Comparison of ENCODE assay signal across 9 cellular contexts in genomic region chr19:8592231-8593009, GRCh38. TPM values are rescaled to one million over a fixed set of nuclear protein-coding genes. Genes with fewer than 3 reads are reported as not detected.
DNase-seq lines count a peak whose midpoint lies in the region; ATAC-seq, FAIRE-seq and TF ChIP-seq lines count a peak whose summit lies in the region.
"Had no signal": no experiment of that assay in that cellular context is flagged by ENCODE, and none has a peak within 500 bp of the region (broad histone marks: within the 10 kb centered on the region; RNA-seq: fewer than 3 reads in every experiment).

No MANE protein-coding gene starts in this region.

- peak overlapping the region; percentile 85 for H3K4me2 ChIP-seq in astrocyte (ENCODE audit: low read length)

- no peak for TF ChIP-seq CTCF in HEK293 (tag by site-specific recombination; IDR thresholded peaks at IDR 0.05)
- no peak for TF ChIP-seq CTCF in astrocyte (IDR thresholded peaks at IDR 0.05; ENCODE audit: insufficient read depth, low read depth, low read length)
- TF ChIP-seq CTCF in upper lobe of right lung (IDR thresholded peaks at IDR 0.05), result no peak

- peaks cover 16% of the 10 kb centered on the region for H4K20me1 ChIP-seq in astrocyte (ENCODE audit: insufficient read depth, low read length)

- H3K27me3 Mint-ChIP-seq in astrocyte (ENCODE audit: low read depth, unreplicated experiment), result peaks cover 6% of the 10 kb centered on the region

- no peak for TF ChIP-seq POLR2A in GM18505 (IDR thresholded peaks at IDR 0.05; ENCODE audit: borderline replicate concordance, extremely low read depth, insufficient read depth, insufficient read length)

- intact Hi-C loops in upper lobe of right lung (cut with DNase I), result no loop called here

- peak overlapping the region; percentile 74 for H3K4me3 Mint-ChIP-seq in astrocyte (ENCODE audit: unreplicated experiment)

- no peaks in the 10 kb centered on the region for H3K4me1 ChIP-seq in HEK293 (ENCODE audit: control insufficient read depth, insufficient read depth, low read length)
- peaks cover 12% of the 10 kb centered on the region for H3K4me1 ChIP-seq in astrocyte (ENCODE audit: insufficient read depth, low read length)
- peaks cover 14% of the 10 kb centered on the region for H3K4me1 ChIP-seq in upper lobe of right lung

- H3K9me3 Mint-ChIP-seq in astrocyte (ENCODE audit: unreplicated experiment), result peaks cover 5% of the 10 kb centered on the region

- H3K27me3 ChIP-seq in astrocyte (ENCODE audit: insufficient read depth, low read length) (no peaks in the 10 kb centered on the region), upper lobe of right lung (peaks cover 9% of the 10 kb centered on the region)

- peaks cover 2% of the 10 kb centered on the region for H3K4me1 Mint-ChIP-seq in astrocyte (ENCODE audit: low read depth, unreplicated experiment)

- no peaks in the 10 kb centered on the region for H3K79me2 ChIP-seq in astrocyte (ENCODE audit: insufficient read depth, low read length)

- FAIRE-seq in astrocyte (lab: Jason Lieb, UNC), result peak; percentile 95
- FAIRE-seq: colon had no signal

- peaks cover 32% of the 10 kb centered on the region for H3K36me3 Mint-ChIP-seq in astrocyte (ENCODE audit: low read depth, unreplicated experiment)

- H3K36me3 ChIP-seq in HEK293 (ENCODE audit: control insufficient read depth in 2 of 2, insufficient read depth in 1 of 2, low read length in 2 of 2) (no peaks in the 10 kb centered on the region), astrocyte (ENCODE audit: insufficient read depth, low read length) (peaks cover 4% of the 10 kb centered on the region), upper lobe of right lung (peaks cover 14% of the 10 kb centered on the region)

- peak; percentile 93 for DNase-seq in T1000 (lab: John Stamatoyannopoulos, UW)
- DNase-seq in astrocyte (ENCODE audit: low read depth), result peak; percentile 86
- DNase-seq in hypothalamus (lab: John Stamatoyannopoulos, UW), result peak in 50 of 51 donors; percentile 3 to 91 (median 78)
- peak; percentile 70 for DNase-seq in putamen (ENCODE audit: low spot score)
- peak; percentile 91 for DNase-seq in upper lobe of right lung
- no peak for DNase-seq in HCEC 1CT

- H3K27ac ChIP-seq in HEK293 (ENCODE audit: extremely low read depth, low read depth, low read length) (no peak overlapping the region), astrocyte (ENCODE audit: low read depth, low read length) (no peak overlapping the region), upper lobe of right lung (peak overlapping the region; percentile 24)

- CTCF ChIA-PET in HEK293 (lab: Yijun Ruan, JAX), result interaction anchor here (2.4 to 6.8 kb wide), 3 partner anchors 12 to 31 kb away, joined by 8 to 60 read pairs (median 49); partner anchors contain the start of gene MYO1F

- peak overlapping the region; percentile 8 for H2AFZ ChIP-seq in astrocyte (ENCODE audit: low read depth, low read length)

- H3K27ac Mint-ChIP-seq in astrocyte (ENCODE audit: unreplicated experiment), result peak overlapping the region; percentile 66

- POLR2A ChIA-PET in HEK293 (lab: Yijun Ruan, JAX), result interaction anchor here (1.0 kb wide), 1 partner anchor 148 kb away, joined by 3 read pairs; the partner anchor contains the start of gene HNRNPM

- H3K4me3 ChIP-seq in HEK293 (ENCODE audit: low read depth, low read length) (peak overlapping the region; percentile 13; the same call in 1 of the 2 replicates), astrocyte (ENCODE audit: insufficient read depth, low read depth, low read length) (peak overlapping the region; percentile 43), upper lobe of right lung (peak overlapping the region; percentile 39)

- H3K9ac ChIP-seq in astrocyte (ENCODE audit: low read length), result peak overlapping the region; percentile 59

- ATAC-seq in upper lobe of right lung (peak; percentile 90), GM18505 (IDR thresholded peaks at IDR 0.05; ENCODE audit: unreplicated experiment) (no peak)

- H3K9me3 ChIP-seq in HEK293 (ENCODE audit: control insufficient read depth, insufficient read depth, low read depth, low read length), result no peaks in the 10 kb centered on the region
- peaks cover 2% of the 10 kb centered on the region for H3K9me3 ChIP-seq in astrocyte (ENCODE audit: insufficient read depth, low read depth, low read length)
- H3K9me3 ChIP-seq in upper lobe of right lung, result no peaks in the 10 kb centered on the region

TF ChIP-seq in HEK293, 187 proteins besides CTCF, POLR2A, EP300 and RAD21 (continues in another document):
- peak; percentile 100 for TF ChIP-seq KLF9 (tag by site-specific recombination; IDR thresholded peaks at IDR 0.05; ENCODE audit: low read depth)
- TF ChIP-seq KLF7 (tag by site-specific recombination; IDR thresholded peaks at IDR 0.05; ENCODE audit: borderline replicate concordance), result no peak
- TF ChIP-seq ZNF202 (tag by site-specific recombination; IDR thresholded peaks at IDR 0.05; ENCODE audit: borderline replicate concordance), result no peak
- 0 out of 2 replicates have a peak, but pooled peaks have one; percentile 11 for TF ChIP-seq HIC1 (tag by site-specific recombination; IDR thresholded peaks at IDR 0.05)
- TF ChIP-seq ZNF48 (tag by site-specific recombination; IDR thresholded peaks at IDR 0.05), result no peak
- no peak for TF ChIP-seq ZNF664 (tag by site-specific recombination; IDR thresholded peaks at IDR 0.05)
- peak; percentile 75 for TF ChIP-seq SP2 (tag by site-specific recombination; IDR thresholded peaks at IDR 0.05)
- peak; percentile 99 for TF ChIP-seq SP3 (tag by site-specific recombination; IDR thresholded peaks at IDR 0.05)
- 0 out of 2 replicates have a peak, but pooled peaks have one; percentile 36 for TF ChIP-seq HOXC10 (CRISPR knock-in tag; IDR thresholded peaks at IDR 0.05)
- peak; percentile 72 for TF ChIP-seq SCRT2 (tag by site-specific recombination; IDR thresholded peaks at IDR 0.05)
- TF ChIP-seq KLF8 (tag by site-specific recombination; IDR thresholded peaks at IDR 0.05), result peak; percentile 89
- peak; percentile 59 for TF ChIP-seq ZNF335 (tag by site-specific recombination; conservative IDR thresholded peaks at IDR 0.05)
- TF ChIP-seq KLF17 (tag by site-specific recombination; IDR thresholded peaks at IDR 0.05), result no peak; the same call in 1 of the 2 replicates
- no peak for TF ChIP-seq ZNF155 (tag by site-specific recombination; IDR thresholded peaks at IDR 0.05)
- TF ChIP-seq ZFHX2 (tag by site-specific recombination; conservative IDR thresholded peaks at IDR 0.05), result peak; percentile 57
- peak; percentile 85 for TF ChIP-seq PATZ1 (tag by site-specific recombination; IDR thresholded peaks at IDR 0.05)
- TF ChIP-seq ZFP3 (tag by site-specific recombination; IDR thresholded peaks at IDR 0.05; ENCODE audit: low read depth), result no peak
- TF ChIP-seq GLIS1 (tag by site-specific recombination; IDR thresholded peaks at IDR 0.05), result peak; percentile 96
- TF ChIP-seq ZNF140 (tag by site-specific recombination; IDR thresholded peaks at IDR 0.05), result no peak
- no peak for TF ChIP-seq ZNF768 (tag by site-specific recombination; IDR thresholded peaks at IDR 0.05)
- TF ChIP-seq ZNF132 (tag by site-specific recombination; IDR thresholded peaks at IDR 0.05; ENCODE audit: borderline replicate concordance), result no peak

RNA-seq across cellular contexts. Expression of gene MYO1F, which starts 15.2 kb away (rescaled TPM):
- total RNA-seq in astrocyte (0.12 and 0.23 TPM in 2 replicates), upper lobe of right lung (106 TPM)

RNA-seq across cellular contexts. Expression of gene ADAMTS10, which starts 18.1 kb away (rescaled TPM):
- 34.0 and 35.1 TPM in 2 replicates for total RNA-seq in astrocyte
- 29.4 TPM for total RNA-seq in upper lobe of right lung

RNA-seq across cellular contexts. Expression of gene NFILZ, which starts 38.0 kb away (rescaled TPM):
- not detected in 2 replicates for total RNA-seq in astrocyte
- total RNA-seq in upper lobe of right lung, result not detected

Comparison
In these comparisons a context has a peak if more than half of its experiments do, and no peak if none do; other contexts are left out.
1. RNA of gene MYO1F, which starts 15.2 kb away (total RNA-seq): 106 TPM in upper lobe of right lung (single experiment); 0.12 to 0.23 TPM in astrocyte; every median in the first group is over 10 times any median in the second.
2. Peak in every context shown above with its lines, with median percentiles within 50 percentile points of each other: H3K4me3 ChIP-seq.